In the genomic region with DNA sequence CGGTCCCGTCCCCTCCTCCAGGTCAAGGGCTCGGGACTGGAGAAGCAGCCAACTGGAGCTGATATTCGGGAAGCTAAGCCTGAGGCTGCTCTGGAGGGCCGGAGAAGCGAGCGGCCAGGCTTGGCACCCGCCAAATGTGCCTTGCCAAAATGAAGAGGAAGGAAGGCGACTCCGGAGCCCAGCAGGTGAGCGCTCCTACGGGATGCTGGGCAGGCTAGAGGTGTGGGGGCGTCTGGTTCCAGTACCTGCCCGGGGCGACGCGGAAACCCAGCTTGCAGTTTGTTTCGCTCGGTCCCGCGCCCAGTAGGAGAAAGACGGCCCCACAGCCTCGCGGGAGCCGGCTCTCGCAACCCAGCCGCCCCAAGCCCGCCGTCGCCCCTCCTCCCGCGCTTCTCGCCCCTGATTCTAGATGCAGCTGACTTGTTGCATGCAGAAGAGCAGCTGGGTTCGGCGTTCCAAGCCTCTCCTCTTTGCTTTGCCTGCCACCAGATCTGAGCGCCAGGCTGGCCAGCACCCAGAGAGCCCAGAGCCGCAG, we compare ENCODE assay signal across 11 cellular contexts. TPM values are rescaled to one million over a fixed set of nuclear protein-coding genes. Genes with fewer than 3 reads are reported as not detected.
DNase-seq lines count a peak whose midpoint lies in the region; ATAC-seq and TF ChIP-seq lines count a peak whose summit lies in the region.
"Had no signal": no experiment of that assay in that cellular context is flagged by ENCODE, and none has a peak within 500 bp of the region (broad histone marks: within the 10 kb centered on the region; RNA-seq: fewer than 3 reads in every experiment).

No MANE protein-coding gene starts in this region.

- H3K27ac ChIP-seq in H9 (ENCODE audit: insufficient read length, low read depth, low read length), result no peak overlapping the region
- H3K27ac ChIP-seq in neural cell (ENCODE audit: low read length), result peak overlapping the region; percentile 82
- no peak overlapping the region for H3K27ac ChIP-seq in ascending aorta
- H3K27ac ChIP-seq: esophagus squamous epithelium, RWPE1 had no signal

- no peak overlapping the region for H3K56ac ChIP-seq in H9 (ENCODE audit: insufficient read length, low read depth, low read length)

- H2BK5ac ChIP-seq in H9 (ENCODE audit: insufficient read length, low read length), result no peak overlapping the region

- peaks cover 51 to 52% of the 10 kb centered on the region in 2 experiments for H3K4me1 Mint-ChIP-seq in H9

- H3K4me1 ChIP-seq in H9 (ENCODE audit: insufficient read depth, low read length) (peaks cover 4% of the 10 kb centered on the region; the same call in 1 of the 2 replicates), ascending aorta (no peaks in the 10 kb centered on the region)

- no peak overlapping the region for H2AK5ac ChIP-seq in H9 (ENCODE audit: insufficient read length, low read length)

- H3K14ac ChIP-seq in H9 (ENCODE audit: insufficient read depth, low read length), result no peak overlapping the region

- peaks cover 21% of the 10 kb centered on the region for H3K23me2 ChIP-seq in H9 (ENCODE audit: insufficient read length, low read depth, low read length, poor library complexity, severe bottlenecking)

- TF ChIP-seq RAD21 in neural cell (conservative IDR thresholded peaks at IDR 0.05), result no peak

- H2BK20ac ChIP-seq in H9 (ENCODE audit: low read depth, low read length, poor library complexity, severe bottlenecking), result no peak overlapping the region

- H4K8ac ChIP-seq in H9 (replicated peaks; ENCODE audit: insufficient read length, low read depth, low read length), result no peak overlapping the region

- ATAC-seq in HG02610 (IDR thresholded peaks at IDR 0.05; ENCODE audit: unreplicated experiment), result no peak
- ATAC-seq: stimulated activated effector memory CD8-positive, alpha-beta T cell treated with anti-CD3 and anti-CD28 coated beads, Interleukin-12 subunit alpha, Interleukin-12 subunit beta, amount 100 ng/mL, for 72 hours had no signal

- H3K27me3 ChIP-seq in H9 (ENCODE audit: insufficient read depth, low read length) (peaks cover 24% of the 10 kb centered on the region; the same call in 1 of the 2 replicates), neural cell (ENCODE audit: insufficient read depth, low read depth, low read length) (peaks cover 4% of the 10 kb centered on the region), ascending aorta (peaks cover 17% of the 10 kb centered on the region)

- no peaks in the 10 kb centered on the region; a peak in 1 of 7 replicates for H3K36me3 Mint-ChIP-seq in H9 (ENCODE audit: insufficient read depth in 1 of 3, low read depth in 3 of 3)
- H3K36me3 Mint-ChIP-seq: stimulated activated effector memory CD8-positive, alpha-beta T cell treated with anti-CD3 and anti-CD28 coated beads, Interleukin-12 subunit alpha, Interleukin-12 subunit beta, amount 100 ng/mL, for 72 hours had no signal

- no peak overlapping the region for H2BK12ac ChIP-seq in H9 (ENCODE audit: insufficient read length, low read depth, low read length)

- peak overlapping the region; percentile 93 for H3K4me3 ChIP-seq in neural cell (ENCODE audit: low read length)
- no peak overlapping the region for H3K4me3 ChIP-seq in ascending aorta
- H3K4me3 ChIP-seq: esophagus squamous epithelium had no signal

- no peak overlapping the region for H3K9ac ChIP-seq in H9 (ENCODE audit: extremely low read depth, insufficient read length, low read length)
- peak overlapping the region; percentile 93 for H3K9ac ChIP-seq in neural cell (ENCODE audit: low read length)

- H4K91ac ChIP-seq in H9 (ENCODE audit: insufficient read length, low read depth, low read length), result no peak overlapping the region

- H3K23ac ChIP-seq in H9 (ENCODE audit: insufficient read length, low read depth, low read length), result no peak overlapping the region

- H4K20me1 ChIP-seq in H9 (ENCODE audit: control insufficient read depth, insufficient read depth, insufficient read length) (no peaks in the 10 kb centered on the region), neural cell (ENCODE audit: insufficient read depth) (no peaks in the 10 kb centered on the region)

- H3T11ph ChIP-seq in H9 (ENCODE audit: low read length), result no peak overlapping the region

- no peaks in the 10 kb centered on the region for H3K79me1 ChIP-seq in H9 (ENCODE audit: insufficient read depth, low read depth, low read length, poor library complexity, severe bottlenecking)

- H3K4me2 ChIP-seq in H9 (ENCODE audit: insufficient read depth, insufficient read length, low read length) (peak overlapping the region; percentile 42), neural cell (ENCODE audit: low read length) (peak overlapping the region; percentile 79)

- peak overlapping the region; percentile 66 to 80 for H3K4me3 Mint-ChIP-seq in H9
- H3K4me3 Mint-ChIP-seq: stimulated activated effector memory CD8-positive, alpha-beta T cell treated with anti-CD3 and anti-CD28 coated beads, Interleukin-12 subunit alpha, Interleukin-12 subunit beta, amount 100 ng/mL, for 72 hours had no signal

- H3K79me2 ChIP-seq in H9 (ENCODE audit: insufficient read depth, low read length) (no peaks in the 10 kb centered on the region), neural cell (replicated peaks; ENCODE audit: insufficient read depth, low read length) (peaks cover 32% of the 10 kb centered on the region)

- no peak overlapping the region for H2AFZ ChIP-seq in H9 (ENCODE audit: low read length)
- H2AFZ ChIP-seq in neural cell (ENCODE audit: low read depth, low read length), result peak overlapping the region; percentile 73

- no peaks in the 10 kb centered on the region for H3K36me3 ChIP-seq in neural cell (ENCODE audit: insufficient read depth, low read length)
- no peaks in the 10 kb centered on the region for H3K36me3 ChIP-seq in ascending aorta
- H3K36me3 ChIP-seq: esophagus squamous epithelium had no signal

- H3K27ac Mint-ChIP-seq in H9, result no peak overlapping the region
- H3K27ac Mint-ChIP-seq: stimulated activated effector memory CD8-positive, alpha-beta T cell treated with anti-CD3 and anti-CD28 coated beads, Interleukin-12 subunit alpha, Interleukin-12 subunit beta, amount 100 ng/mL, for 72 hours had no signal

- DNase-seq in NCI-H510A treated with DMSO at 0.1 percent for 48 hours (lab: John Stamatoyannopoulos, UW) (peak; percentile 48), NCI-H510A (lab: John Stamatoyannopoulos, UW) (no peak), H9 (no peak), cerebellum (ENCODE audit: low spot score) (peak; percentile 49), ascending aorta (ENCODE audit: low spot score in 2 of 2) (no peak), cortex of kidney (lab: John Stamatoyannopoulos, UW) (no peak)
- DNase-seq: esophagus squamous epithelium had no signal

- H3F3A ChIP-seq in neural cell (ENCODE audit: insufficient read depth, low read length, poor library complexity, severe bottlenecking), result no peaks in the 10 kb centered on the region

- TF ChIP-seq EP300 in neural cell (conservative IDR thresholded peaks at IDR 0.05; ENCODE audit: poor library complexity, severe bottlenecking), result no peak

- H3K9me2 ChIP-seq in neural cell (ENCODE audit: insufficient read depth, low read length), result no peaks in the 10 kb centered on the region

- no CpG with 5 or more reads among the region's 37 CpGs for WGBS in H9 (ENCODE audit: extremely low coverage, insufficient read length, low lambda C conversion rate)

- H3K27me3 Mint-ChIP-seq in H9 (ENCODE audit: low read depth), result peaks cover 88% of the 10 kb centered on the region

- H3K9me3 ChIP-seq in H9 (ENCODE audit: control insufficient read depth, low read depth, low read length), result no peaks in the 10 kb centered on the region
- H3K9me3 ChIP-seq in neural cell (ENCODE audit: low read length), result no peaks in the 10 kb centered on the region
- H3K9me3 ChIP-seq in ascending aorta, result no peaks in the 10 kb centered on the region
- H3K9me3 ChIP-seq: esophagus squamous epithelium had no signal

- no peak overlapping the region for H2BK15ac ChIP-seq in H9 (ENCODE audit: low read depth, low read length)

- intact Hi-C loops in ascending aorta (cut with DNase I), result no loop called here

- TF ChIP-seq CTCF in H9 (conservative IDR thresholded peaks at IDR 0.05) (no peak), neural cell (IDR thresholded peaks at IDR 0.05; ENCODE audit: poor library complexity, severe bottlenecking) (no peak), ascending aorta (IDR thresholded peaks at IDR 0.05) (no peak)

- H2BK120ac ChIP-seq in H9 (ENCODE audit: low read depth, low read length, poor library complexity, severe bottlenecking), result no peak overlapping the region

- H4K5ac ChIP-seq in H9 (ENCODE audit: insufficient read length, low read depth, low read length), result no peak overlapping the region

- no peak overlapping the region for H3K18ac ChIP-seq in H9 (ENCODE audit: insufficient read length, low read depth, low read length)

- H3K9me3 Mint-ChIP-seq in H9, result no peaks in the 10 kb centered on the region; a peak in 2 of 5 replicates
- H3K9me3 Mint-ChIP-seq: stimulated activated effector memory CD8-positive, alpha-beta T cell treated with anti-CD3 and anti-CD28 coated beads, Interleukin-12 subunit alpha, Interleukin-12 subunit beta, amount 100 ng/mL, for 72 hours had no signal

- no peak overlapping the region for H3K4ac ChIP-seq in H9 (ENCODE audit: low read depth, low read length)

TF ChIP-seq in neural cell, 6 proteins besides CTCF, POLR2A, EP300 and RAD21 (continues in another document):
- no peak for TF ChIP-seq MXI1 (conservative IDR thresholded peaks at IDR 0.05; ENCODE audit: poor library complexity, severe bottlenecking)

RNA-seq across cellular contexts. Expression of a gene that starts 16.1 kb away (rescaled TPM):
- total RNA-seq in H9 (2021), result 132 and 136 TPM in 2 replicates
- 4.4 TPM for total RNA-seq in cerebellum
- 17.2 and 21.3 TPM in 2 replicates for polyA plus RNA-seq in neural cell
- polyA minus RNA-seq in neural cell, result 21.9 and 24.1 TPM in 2 replicates
- 13.5 TPM for total RNA-seq in ascending aorta

RNA-seq across cellular contexts. Expression of a gene that starts 33.8 kb away (rescaled TPM):
- total RNA-seq in H9 (2021), result 4.4 and 7.4 TPM in 2 replicates
- total RNA-seq in cerebellum, result 0.18 TPM
- polyA plus RNA-seq in neural cell, result 0.88 and 5.9 TPM in 2 replicates
- polyA minus RNA-seq in neural cell, result under 0.01 and 0.12 TPM in 2 replicates
- 5.3 TPM for total RNA-seq in ascending aorta

RNA-seq across cellular contexts. Expression of a gene that starts 58.6 kb away (rescaled TPM):
- 6.3 and 6.6 TPM in 2 replicates for total RNA-seq in H9 (2021)
- 14.3 TPM for total RNA-seq in cerebellum
- polyA plus RNA-seq in neural cell, result 12.9 and 16.7 TPM in 2 replicates
- 23.1 and 25.4 TPM in 2 replicates for polyA minus RNA-seq in neural cell
- total RNA-seq in ascending aorta, result 1.6 TPM

Comparison
In these comparisons a context has a peak if more than half of its experiments do, and no peak if none do; other contexts are left out.
1. DNase-seq: peak in NCI-H510A treated with DMSO at 0.1 percent for 48 hours (single experiment) and cerebellum (single experiment); none in NCI-H510A (single experiment), H9 (single experiment), ascending aorta (0 of 2) and cortex of kidney (single experiment).